ENCODE assay signal across 8 cellular contexts in genomic region chr12:12722351-12723146, GRCh38. TPM values are rescaled to one million over a fixed set of nuclear protein-coding genes. Genes with fewer than 3 reads are reported as not detected.
A peak's percentile ranks its signal among the peaks of the same experiment; 100 is the strongest.
DNase-seq lines count a peak whose midpoint lies in the region; ATAC-seq and TF ChIP-seq lines count a peak whose summit lies in the region.

No MANE protein-coding gene starts in this region.

- no peak for ATAC-seq in GM21528 (IDR thresholded peaks at IDR 0.05; ENCODE audit: low FRiP score, unreplicated experiment)

- peak; percentile 37 for DNase-seq in GM10266 (ENCODE audit: extremely low spot score)
- DNase-seq in NAMALWA (ENCODE audit: low spot score), result peak; percentile 76
- no peak for DNase-seq in activated naive CD8-positive, alpha-beta T cell treated with anti-CD3 and anti-CD28 coated beads for 36 hours
- DNase-seq in kidney epithelial cell (ENCODE audit: low read depth), result no peak
- DNase-seq in type B pancreatic cell (ENCODE audit: extremely low spot score, unreplicated experiment), result no peak
- DNase-seq in GDM1 (lab: John Stamatoyannopoulos, UW), result no peak
- no peak for DNase-seq in stimulated activated CD4-positive, alpha-beta T cell treated with anti-CD3 and anti-CD28 coated beads, Interleukin-15, amount 100 ng/mL, for 24 hours

- peaks cover 4% of the 10 kb centered on the region for H3K27me3 Mint-ChIP-seq in activated naive CD8-positive, alpha-beta T cell treated with anti-CD3 and anti-CD28 coated beads for 36 hours
- peaks cover 11% of the 10 kb centered on the region for H3K27me3 Mint-ChIP-seq in type B pancreatic cell

- H3K27ac Mint-ChIP-seq in activated naive CD8-positive, alpha-beta T cell treated with anti-CD3 and anti-CD28 coated beads for 36 hours, result peak overlapping the region; percentile 99
- H3K27ac Mint-ChIP-seq in type B pancreatic cell, result peak overlapping the region; percentile 94

- no peaks in the 10 kb centered on the region for H3K36me3 ChIP-seq in kidney epithelial cell (ENCODE audit: control insufficient read depth, insufficient read depth, low read length)

- H3K27me3 ChIP-seq in kidney epithelial cell (ENCODE audit: control insufficient read depth, insufficient read depth, low read length), result no peaks in the 10 kb centered on the region

- peaks cover 57% of the 10 kb centered on the region for H3K36me3 Mint-ChIP-seq in activated naive CD8-positive, alpha-beta T cell treated with anti-CD3 and anti-CD28 coated beads for 36 hours
- peaks cover 41% of the 10 kb centered on the region for H3K36me3 Mint-ChIP-seq in type B pancreatic cell

- TF ChIP-seq CTCF in GM10266 (IDR thresholded peaks at IDR 0.05; ENCODE audit: control insufficient read depth, insufficient read depth, low read depth, missing control alignments) (no peak), kidney epithelial cell (IDR thresholded peaks at IDR 0.05; ENCODE audit: insufficient read depth, low read length, poor library complexity, severe bottlenecking) (no peak), type B pancreatic cell (conservative IDR thresholded peaks at IDR 0.05) (no peak)

- no peaks in the 10 kb centered on the region for H3K9me3 Mint-ChIP-seq in activated naive CD8-positive, alpha-beta T cell treated with anti-CD3 and anti-CD28 coated beads for 36 hours
- no peaks in the 10 kb centered on the region for H3K9me3 Mint-ChIP-seq in type B pancreatic cell

- H3K4me3 Mint-ChIP-seq in activated naive CD8-positive, alpha-beta T cell treated with anti-CD3 and anti-CD28 coated beads for 36 hours, result peak overlapping the region; percentile 90
- H3K4me3 Mint-ChIP-seq in type B pancreatic cell, result peak overlapping the region; percentile 92

- peak overlapping the region; percentile 2 for H3K4me3 ChIP-seq in kidney epithelial cell (ENCODE audit: low read depth, low read length)

- H3K4me1 Mint-ChIP-seq in activated naive CD8-positive, alpha-beta T cell treated with anti-CD3 and anti-CD28 coated beads for 36 hours, result peaks cover 34% of the 10 kb centered on the region
- peaks cover 16% of the 10 kb centered on the region for H3K4me1 Mint-ChIP-seq in type B pancreatic cell (ENCODE audit: unreplicated experiment)

RNA-seq across cellular contexts. Expression of gene CDKN1B, which starts 5.4 kb away (rescaled TPM):
- 10 to 100 TPM; 26.0 to 26.1 TPM for total RNA-seq in activated naive CD8-positive, alpha-beta T cell treated with anti-CD3 and anti-CD28 coated beads for 36 hours
- 25.5 and 26.5 TPM in 2 replicates for total RNA-seq in kidney epithelial cell
- 49.6 and 85.5 TPM in 2 replicates for total RNA-seq in type B pancreatic cell (ENCODE audit: low replicate concordance)

RNA-seq across cellular contexts. Expression of gene GPR19, which starts 26.6 kb away (rescaled TPM):
- 10 to 100 TPM; 10.3 to 11.3 TPM for total RNA-seq in activated naive CD8-positive, alpha-beta T cell treated with anti-CD3 and anti-CD28 coated beads for 36 hours
- 0.27 and 0.84 TPM in 2 replicates for total RNA-seq in kidney epithelial cell
- 1.6 and 3.6 TPM in 2 replicates for total RNA-seq in type B pancreatic cell (ENCODE audit: low replicate concordance)

Comparison
In these comparisons a context has a peak if more than half of its experiments do, and no peak if none do; other contexts are left out.
1. DNase-seq: peak in GM10266 (single experiment) and NAMALWA (single experiment); none in activated naive CD8-positive, alpha-beta T cell treated with anti-CD3 and anti-CD28 coated beads for 36 hours (single experiment), kidney epithelial cell (single experiment), type B pancreatic cell (single experiment), GDM1 (single experiment) and stimulated activated CD4-positive, alpha-beta T cell treated with anti-CD3 and anti-CD28 coated beads, Interleukin-15, amount 100 ng/mL, for 24 hours (single experiment).